In genomic region chr1:980602-981395, GRCh38 we compare ENCODE assay signal across 1 cellular context.
A peak's percentile ranks its signal among the peaks of the same experiment; 100 is the strongest.
TF ChIP-seq lines count a peak whose summit lies in the region.

No MANE protein-coding gene starts in this region.

TF ChIP-seq in HepG2, 621 proteins besides CTCF, POLR2A, EP300 and RAD21 (continued from another document and continues in another):
- TF ChIP-seq, protein P1, sequence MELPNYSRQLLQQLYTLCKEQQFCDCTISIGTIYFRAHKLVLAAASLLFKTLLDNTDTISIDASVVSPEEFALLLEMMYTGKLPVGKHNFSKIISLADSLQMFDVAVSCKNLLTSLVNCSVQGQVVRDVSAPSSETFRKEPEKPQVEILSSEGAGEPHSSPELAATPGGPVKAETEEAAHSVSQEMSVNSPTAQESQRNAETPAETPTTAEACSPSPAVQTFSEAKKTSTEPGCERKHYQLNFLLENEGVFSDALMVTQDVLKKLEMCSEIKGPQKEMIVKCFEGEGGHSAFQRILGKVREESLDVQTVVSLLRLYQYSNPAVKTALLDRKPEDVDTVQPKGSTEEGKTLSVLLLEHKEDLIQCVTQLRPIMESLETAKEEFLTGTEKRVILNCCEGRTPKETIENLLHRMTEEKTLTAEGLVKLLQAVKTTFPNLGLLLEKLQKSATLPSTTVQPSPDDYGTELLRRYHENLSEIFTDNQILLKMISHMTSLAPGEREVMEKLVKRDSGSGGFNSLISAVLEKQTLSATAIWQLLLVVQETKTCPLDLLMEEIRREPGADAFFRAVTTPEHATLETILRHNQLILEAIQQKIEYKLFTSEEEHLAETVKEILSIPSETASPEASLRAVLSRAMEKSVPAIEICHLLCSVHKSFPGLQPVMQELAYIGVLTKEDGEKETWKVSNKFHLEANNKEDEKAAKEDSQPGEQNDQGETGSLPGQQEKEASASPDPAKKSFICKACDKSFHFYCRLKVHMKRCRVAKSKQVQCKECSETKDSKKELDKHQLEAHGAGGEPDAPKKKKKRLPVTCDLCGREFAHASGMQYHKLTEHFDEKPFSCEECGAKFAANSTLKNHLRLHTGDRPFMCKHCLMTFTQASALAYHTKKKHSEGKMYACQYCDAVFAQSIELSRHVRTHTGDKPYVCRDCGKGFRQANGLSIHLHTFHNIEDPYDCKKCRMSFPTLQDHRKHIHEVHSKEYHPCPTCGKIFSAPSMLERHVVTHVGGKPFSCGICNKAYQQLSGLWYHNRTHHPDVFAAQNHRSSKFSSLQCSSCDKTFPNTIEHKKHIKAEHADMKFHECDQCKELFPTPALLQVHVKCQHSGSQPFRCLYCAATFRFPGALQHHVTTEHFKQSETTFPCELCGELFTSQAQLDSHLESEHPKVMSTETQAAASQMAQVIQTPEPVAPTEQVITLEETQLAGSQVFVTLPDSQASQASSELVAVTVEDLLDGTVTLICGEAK (IDR thresholded peaks at IDR 0.05), result no peak
- TF ChIP-seq, protein P1 (CRISPR knock-in tag; IDR thresholded peaks at IDR 0.05), result 0 out of 2 replicates have a peak, but pooled peaks have one; percentile 7
- TF ChIP-seq PRMT3 (CRISPR knock-in tag; IDR thresholded peaks at IDR 0.05; ENCODE audit: borderline replicate concordance, low read depth) (no peak), PATZ1 (CRISPR knock-in tag; IDR thresholded peaks at IDR 0.05) (peak; percentile 76), ZBTB1 (CRISPR knock-in tag; IDR thresholded peaks at IDR 0.05; ENCODE audit: borderline replicate concordance) (no peak), ZNF841 (CRISPR knock-in tag; IDR thresholded peaks at IDR 0.05; ENCODE audit: borderline replicate concordance) (no peak), ZNF639 (CRISPR knock-in tag; conservative IDR thresholded peaks at IDR 0.05) (no peak), PAF1 (CRISPR knock-in tag; IDR thresholded peaks at IDR 0.05) (no peak), PAX8 (CRISPR knock-in tag; IDR thresholded peaks at IDR 0.05; ENCODE audit: borderline replicate concordance) (no peak), ZFP36 (IDR thresholded peaks at IDR 0.05; ENCODE audit: borderline replicate concordance, low read depth, low read length, partially characterized antibody) (no peak), ZNF709 (CRISPR knock-in tag; IDR thresholded peaks at IDR 0.05) (peak; percentile 67; the same call in 1 of the 2 replicates), ZZZ3 (CRISPR knock-in tag; IDR thresholded peaks at IDR 0.05; ENCODE audit: borderline replicate concordance) (peak; percentile 86; the same call in 1 of the 2 replicates), ATAD3A (CRISPR knock-in tag; IDR thresholded peaks at IDR 0.05) (no peak), PITX1 (CRISPR knock-in tag; IDR thresholded peaks at IDR 0.05) (no peak), ZNF83 (CRISPR knock-in tag; IDR thresholded peaks at IDR 0.05; ENCODE audit: borderline replicate concordance) (no peak), POLR2AphosphoS5 (IDR thresholded peaks at IDR 0.05; ENCODE audit: low read depth, low read length) (no peak; the same call in 1 of the 2 replicates), TEAD2 (CRISPR knock-in tag; IDR thresholded peaks at IDR 0.05) (no peak), ZNF17 (CRISPR knock-in tag; IDR thresholded peaks at IDR 0.05) (no peak), ZNF281 (CRISPR knock-in tag; IDR thresholded peaks at IDR 0.05; ENCODE audit: borderline replicate concordance) (no peak), ZNF7 (CRISPR knock-in tag; IDR thresholded peaks at IDR 0.05) (no peak), BHLHE40 (IDR thresholded peaks at IDR 0.05; ENCODE audit: low read length) (no peak), ZNF318 (CRISPR knock-in tag; IDR thresholded peaks at IDR 0.05) (no peak), NFIB (CRISPR knock-in tag; IDR thresholded peaks at IDR 0.05; ENCODE audit: borderline replicate concordance) (no peak), ZNF720 (CRISPR knock-in tag; IDR thresholded peaks at IDR 0.05) (no peak), DPF2 (CRISPR knock-in tag; IDR thresholded peaks at IDR 0.05; ENCODE audit: borderline replicate concordance, low read depth) (no peak), THYN1 (CRISPR knock-in tag; IDR thresholded peaks at IDR 0.05; ENCODE audit: borderline replicate concordance, low read depth) (no peak), FOXM1 (CRISPR knock-in tag; IDR thresholded peaks at IDR 0.05) (no peak), HNF1B (CRISPR knock-in tag; IDR thresholded peaks at IDR 0.05) (peak; percentile 63; the same call in 1 of the 2 replicates)
